In the genomic region with DNA sequence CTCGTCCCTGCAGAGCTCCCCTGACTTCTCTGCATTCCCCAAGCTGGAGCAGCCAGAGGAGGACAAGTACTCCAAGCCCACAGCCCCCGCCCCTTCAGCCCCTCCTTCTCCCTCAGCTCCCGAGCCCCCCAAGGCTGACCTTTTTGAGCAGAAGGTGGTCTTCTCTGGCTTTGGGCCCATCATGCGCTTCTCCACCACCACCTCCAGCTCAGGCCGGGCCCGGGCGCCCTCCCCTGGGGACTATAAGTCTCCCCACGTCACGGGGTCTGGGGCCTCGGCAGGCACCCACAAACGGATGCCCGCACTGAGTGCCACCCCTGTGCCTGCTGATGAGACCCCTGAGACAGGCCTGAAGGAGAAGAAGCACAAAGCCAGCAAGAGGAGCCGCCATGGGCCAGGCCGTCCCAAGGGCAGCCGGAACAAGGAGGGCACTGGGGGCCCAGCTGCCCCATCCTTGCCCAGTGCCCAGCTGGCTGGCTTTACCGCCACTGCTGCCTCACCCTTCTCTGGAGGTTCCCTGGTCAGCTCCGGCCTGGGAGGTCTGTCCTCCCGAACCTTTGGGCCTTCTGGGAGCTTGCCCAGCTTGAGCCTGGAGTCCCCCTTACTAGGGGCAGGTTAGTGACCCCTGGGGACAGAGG, we compare ENCODE assay signal across 15 cellular contexts. TPM values are rescaled to one million over a fixed set of nuclear protein-coding genes. Genes with fewer than 3 reads are reported as not detected.
"Had no signal": no experiment of that assay in that cellular context is flagged by ENCODE, and none has a peak within 500 bp of the region (broad histone marks: within the 10 kb centered on the region; RNA-seq: fewer than 3 reads in every experiment).

No MANE protein-coding gene starts in this region.

- H3K27me3 Mint-ChIP-seq: activated CD8-positive, alpha-beta memory T cell treated with anti-CD3 and anti-CD28 coated beads, Interleukin-2, amount 10 ng/mL, durations not matched to agents 7 days and 5 days; dendritic cell treated with granulocyte-macrophage colony-stimulating factor and Interleukin-4, amounts not matched to agents 40 ng/mL and 50 ng/mL, for 4 days; naive B cell had no signal

- ATAC-seq: activated CD4-positive, CD25-positive, alpha-beta regulatory T cell treated with anti-CD3 and anti-CD28 coated beads, Interleukin-2, amount 50 U/mL, for 24 hours; activated CD8-positive, alpha-beta memory T cell treated with anti-CD3 and anti-CD28 coated beads, Interleukin-2, amount 10 ng/mL, durations not matched to agents 7 days and 5 days; gastrocnemius medialis; heart right ventricle had no signal

- H3K9me3 Mint-ChIP-seq: dendritic cell treated with granulocyte-macrophage colony-stimulating factor and Interleukin-4, amounts not matched to agents 40 ng/mL and 50 ng/mL, for 4 days; naive B cell; T-helper 1 cell treated with Interleukin-12 subunit alpha and Interleukin-12 subunit beta and Interleukin-4 antibody, amounts not matched to agents 30 μg/mL and 1 μg/mL, for 36 hours had no signal

- DNase-seq: activated CD4-positive, alpha-beta T cell treated with anti-CD3 and anti-CD28 coated beads, Interleukin-2, amount 50 U/mL, for 1 hour; activated CD8-positive, alpha-beta memory T cell treated with anti-CD3 and anti-CD28 coated beads, Interleukin-2, amount 10 ng/mL, durations not matched to agents 7 days and 5 days; activated gamma-delta T cell; activated T-cell treated with anti-CD3 and anti-CD28 coated beads, Interleukin-2, amount 50 U/mL, for 1 hour; gastrocnemius medialis; heart right ventricle; naive B cell; retina; stimulated activated CD4-positive, alpha-beta T cell treated with anti-CD3 and anti-CD28 coated beads, Interleukin-12 subunit alpha, Interleukin-12 subunit beta, amount 100 ng/mL, for 4 hours; stimulated activated CD4-positive, alpha-beta T cell treated with anti-CD3 and anti-CD28 coated beads, Interleukin-2, amount 100 ng/mL, for 24 hours; thyroid gland had no signal

- H3K27ac Mint-ChIP-seq: dendritic cell treated with granulocyte-macrophage colony-stimulating factor and Interleukin-4, amounts not matched to agents 40 ng/mL and 50 ng/mL, for 4 days had no signal

- H3K4me3 Mint-ChIP-seq: activated CD8-positive, alpha-beta memory T cell treated with anti-CD3 and anti-CD28 coated beads, Interleukin-2, amount 10 ng/mL, durations not matched to agents 7 days and 5 days; dendritic cell treated with granulocyte-macrophage colony-stimulating factor and Interleukin-4, amounts not matched to agents 40 ng/mL and 50 ng/mL, for 4 days; naive B cell; T-helper 1 cell treated with Interleukin-12 subunit alpha and Interleukin-12 subunit beta and Interleukin-4 antibody, amounts not matched to agents 30 μg/mL and 1 μg/mL, for 36 hours had no signal

RNA-seq across cellular contexts. Expression of a gene that starts 31.6 kb away (rescaled TPM):
- total RNA-seq: mononuclear cell had no signal
